ENCODE assay signal across 8 cellular contexts in the genomic region with DNA sequence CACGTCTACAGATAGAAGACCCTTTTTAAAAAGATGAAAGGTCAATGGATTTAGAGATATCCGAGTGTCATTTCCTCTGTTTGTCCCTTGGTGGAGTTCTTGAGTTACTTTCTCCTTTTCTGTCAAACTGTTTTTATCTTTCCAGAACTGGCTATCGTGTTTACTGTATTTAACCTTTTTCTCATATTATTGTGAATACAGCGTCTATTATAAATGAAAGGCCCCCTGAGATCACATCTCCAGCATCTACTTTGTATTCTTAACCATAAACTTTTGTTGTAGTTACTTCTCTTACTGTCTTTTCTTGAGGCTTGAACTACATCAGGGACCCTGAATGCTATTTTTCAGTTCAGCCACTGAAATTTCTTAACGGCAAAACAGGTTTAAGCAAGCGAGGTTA. TPM values are rescaled to one million over a fixed set of nuclear protein-coding genes. Genes with fewer than 3 reads are reported as not detected.
DNase-seq lines count a peak whose midpoint lies in the region; ATAC-seq and TF ChIP-seq lines count a peak whose summit lies in the region.

No MANE protein-coding gene starts in this region.

- WGBS in upper lobe of left lung, 2 donors = 8 to 11% methylated on average over 6 of the region's 6 CpGs

- peaks cover 0 to 39% (median 15%) of the 10 kb centered on the region in 4 donors for H3K27me3 ChIP-seq in upper lobe of left lung

- ATAC-seq in upper lobe of left lung (ENCODE audit: low FRiP score in 2 of 2) = no peak
- no peak for ATAC-seq in GM19351 (IDR thresholded peaks at IDR 0.05; ENCODE audit: unreplicated experiment)

- H3K4me3 Mint-ChIP-seq in activated T-helper 2 cell treated with anti-CD3 and anti-CD28 coated beads, Interferon-gamma antibody, Interleukin-2, Interleukin-4, amounts not matched to agents 10 μg/mL and 5 μg/mL and 100 μg/mL, durations not matched to agents 14 hours and 24 hours and 36 hours (ENCODE audit: low read depth) = peak overlapping the region; percentile 68

- no peaks in the 10 kb centered on the region for H3K9me3 ChIP-seq in upper lobe of left lung

- TF ChIP-seq RAD21 in Ishikawa (IDR thresholded peaks at IDR 0.05; ENCODE audit: low read depth) = peak; percentile 89

- H3K36me3 Mint-ChIP-seq in activated T-helper 2 cell treated with anti-CD3 and anti-CD28 coated beads, Interferon-gamma antibody, Interleukin-2, Interleukin-4, amounts not matched to agents 10 μg/mL and 5 μg/mL and 100 μg/mL, durations not matched to agents 14 hours and 24 hours and 36 hours (ENCODE audit: low read depth) = peaks cover 9% of the 10 kb centered on the region

- no peak for TF ChIP-seq EP300 in Ishikawa (IDR thresholded peaks at IDR 0.05; ENCODE audit: borderline replicate concordance)
- no peak for TF ChIP-seq EP300 in upper lobe of left lung (IDR thresholded peaks at IDR 0.05)

- peak in 1 of 6 experiments; percentile 20 for TF ChIP-seq CTCF in upper lobe of left lung (IDR thresholded peaks at IDR 0.05)

- no peak for TF ChIP-seq POLR2A in upper lobe of left lung (IDR thresholded peaks at IDR 0.05)

- intact Hi-C loops in activated T-helper 2 cell treated with anti-CD3 and anti-CD28 coated beads, Interferon-gamma antibody, Interleukin-2, Interleukin-4, amounts not matched to agents 10 μg/mL and 5 μg/mL and 100 μg/mL, durations not matched to agents 14 hours and 24 hours and 36 hours (cut with micrococcal nuclease) = no loop called here

- H3K27me3 Mint-ChIP-seq in activated T-helper 2 cell treated with anti-CD3 and anti-CD28 coated beads, Interferon-gamma antibody, Interleukin-2, Interleukin-4, amounts not matched to agents 10 μg/mL and 5 μg/mL and 100 μg/mL, durations not matched to agents 14 hours and 24 hours and 36 hours (ENCODE audit: low read depth) = peaks cover 43% of the 10 kb centered on the region

- H3K27ac Mint-ChIP-seq in activated T-helper 2 cell treated with anti-CD3 and anti-CD28 coated beads, Interferon-gamma antibody, Interleukin-2, Interleukin-4, amounts not matched to agents 10 μg/mL and 5 μg/mL and 100 μg/mL, durations not matched to agents 14 hours and 24 hours and 36 hours = no peak overlapping the region

- peaks cover 19 to 48% (median 30%) of the 10 kb centered on the region in 4 donors for H3K4me1 ChIP-seq in upper lobe of left lung

- no peaks in the 10 kb centered on the region for H3K36me3 ChIP-seq in upper lobe of left lung

- H3K9me3 Mint-ChIP-seq in activated T-helper 2 cell treated with anti-CD3 and anti-CD28 coated beads, Interferon-gamma antibody, Interleukin-2, Interleukin-4, amounts not matched to agents 10 μg/mL and 5 μg/mL and 100 μg/mL, durations not matched to agents 14 hours and 24 hours and 36 hours = no peaks in the 10 kb centered on the region

- no peak overlapping the region for H3K27ac ChIP-seq in upper lobe of left lung

- peaks cover 25% of the 10 kb centered on the region for H3K4me1 Mint-ChIP-seq in activated T-helper 2 cell treated with anti-CD3 and anti-CD28 coated beads, Interferon-gamma antibody, Interleukin-2, Interleukin-4, amounts not matched to agents 10 μg/mL and 5 μg/mL and 100 μg/mL, durations not matched to agents 14 hours and 24 hours and 36 hours (ENCODE audit: low read depth)

- peak overlapping the region in 3 of 4 donors; percentile 45 to 58 (median 56) for H3K4me3 ChIP-seq in upper lobe of left lung

- peak; percentile 18 for DNase-seq in EL
- DNase-seq in activated T-helper 2 cell treated with anti-CD3 and anti-CD28 coated beads, Interferon-gamma antibody, Interleukin-2, Interleukin-4, amounts not matched to agents 10 μg/mL and 5 μg/mL and 100 μg/mL, durations not matched to agents 14 hours and 24 hours and 36 hours (ENCODE audit: low spot score) = no peak
- peak; percentile 59 for DNase-seq in iris pigment epithelial cell (ENCODE audit: low read depth)
- no peak for DNase-seq in upper lobe of left lung
- no peak for DNase-seq in NCI-H2171 treated with DMSO at 0.1 percent for 48 hours (lab: John Stamatoyannopoulos, UW)
- DNase-seq in LoVo (ENCODE audit: low spot score) = no peak

TF ChIP-seq in Ishikawa, 13 proteins besides CTCF, POLR2A, EP300 and RAD21:
- TF ChIP-seq FOXM1 (IDR thresholded peaks at IDR 0.05; ENCODE audit: borderline replicate concordance, low read depth) (no peak), TCF12 (IDR thresholded peaks at IDR 0.05; ENCODE audit: low read depth) (no peak), TEAD4 (IDR thresholded peaks at IDR 0.05) (no peak), ZBTB7A (IDR thresholded peaks at IDR 0.05; ENCODE audit: low read depth) (no peak), NFIC (IDR thresholded peaks at IDR 0.05) (no peak), YY1 (IDR thresholded peaks at IDR 0.05; ENCODE audit: low read depth) (no peak), TAF1 (IDR thresholded peaks at IDR 0.05; ENCODE audit: low read depth) (no peak), CREB1 (IDR thresholded peaks at IDR 0.05; ENCODE audit: low read depth) (no peak), CEBPB (IDR thresholded peaks at IDR 0.05) (no peak), EGR1 (IDR thresholded peaks at IDR 0.05) (no peak)
- TF ChIP-seq, protein P1, sequence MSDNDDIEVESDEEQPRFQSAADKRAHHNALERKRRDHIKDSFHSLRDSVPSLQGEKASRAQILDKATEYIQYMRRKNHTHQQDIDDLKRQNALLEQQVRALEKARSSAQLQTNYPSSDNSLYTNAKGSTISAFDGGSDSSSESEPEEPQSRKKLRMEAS (IDR thresholded peaks at IDR 0.05) = no peak
- TF ChIP-seq, protein P2, sequence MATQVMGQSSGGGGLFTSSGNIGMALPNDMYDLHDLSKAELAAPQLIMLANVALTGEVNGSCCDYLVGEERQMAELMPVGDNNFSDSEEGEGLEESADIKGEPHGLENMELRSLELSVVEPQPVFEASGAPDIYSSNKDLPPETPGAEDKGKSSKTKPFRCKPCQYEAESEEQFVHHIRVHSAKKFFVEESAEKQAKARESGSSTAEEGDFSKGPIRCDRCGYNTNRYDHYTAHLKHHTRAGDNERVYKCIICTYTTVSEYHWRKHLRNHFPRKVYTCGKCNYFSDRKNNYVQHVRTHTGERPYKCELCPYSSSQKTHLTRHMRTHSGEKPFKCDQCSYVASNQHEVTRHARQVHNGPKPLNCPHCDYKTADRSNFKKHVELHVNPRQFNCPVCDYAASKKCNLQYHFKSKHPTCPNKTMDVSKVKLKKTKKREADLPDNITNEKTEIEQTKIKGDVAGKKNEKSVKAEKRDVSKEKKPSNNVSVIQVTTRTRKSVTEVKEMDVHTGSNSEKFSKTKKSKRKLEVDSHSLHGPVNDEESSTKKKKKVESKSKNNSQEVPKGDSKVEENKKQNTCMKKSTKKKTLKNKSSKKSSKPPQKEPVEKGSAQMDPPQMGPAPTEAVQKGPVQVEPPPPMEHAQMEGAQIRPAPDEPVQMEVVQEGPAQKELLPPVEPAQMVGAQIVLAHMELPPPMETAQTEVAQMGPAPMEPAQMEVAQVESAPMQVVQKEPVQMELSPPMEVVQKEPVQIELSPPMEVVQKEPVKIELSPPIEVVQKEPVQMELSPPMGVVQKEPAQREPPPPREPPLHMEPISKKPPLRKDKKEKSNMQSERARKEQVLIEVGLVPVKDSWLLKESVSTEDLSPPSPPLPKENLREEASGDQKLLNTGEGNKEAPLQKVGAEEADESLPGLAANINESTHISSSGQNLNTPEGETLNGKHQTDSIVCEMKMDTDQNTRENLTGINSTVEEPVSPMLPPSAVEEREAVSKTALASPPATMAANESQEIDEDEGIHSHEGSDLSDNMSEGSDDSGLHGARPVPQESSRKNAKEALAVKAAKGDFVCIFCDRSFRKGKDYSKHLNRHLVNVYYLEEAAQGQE (IDR thresholded peaks at IDR 0.05; ENCODE audit: low read depth) = no peak
- TF ChIP-seq, protein P3, sequence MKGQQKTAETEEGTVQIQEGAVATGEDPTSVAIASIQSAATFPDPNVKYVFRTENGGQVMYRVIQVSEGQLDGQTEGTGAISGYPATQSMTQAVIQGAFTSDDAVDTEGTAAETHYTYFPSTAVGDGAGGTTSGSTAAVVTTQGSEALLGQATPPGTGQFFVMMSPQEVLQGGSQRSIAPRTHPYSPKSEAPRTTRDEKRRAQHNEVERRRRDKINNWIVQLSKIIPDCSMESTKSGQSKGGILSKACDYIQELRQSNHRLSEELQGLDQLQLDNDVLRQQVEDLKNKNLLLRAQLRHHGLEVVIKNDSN (IDR thresholded peaks at IDR 0.05) = no peak

RNA-seq across cellular contexts. Expression of a gene that starts 4.0 kb away (rescaled TPM):
- total RNA-seq in activated T-helper 2 cell treated with anti-CD3 and anti-CD28 coated beads, Interferon-gamma antibody, Interleukin-2, Interleukin-4, amounts not matched to agents 10 μg/mL and 5 μg/mL and 100 μg/mL, durations not matched to agents 14 hours and 24 hours and 36 hours = not detected in 2 replicates
- total RNA-seq in upper lobe of left lung = 10 to 100 TPM in 1 of 6 donors, 1 to 10 TPM in 5; 2.0 to 12.9 (median 5.9) TPM

Comparison
In these comparisons a context has a peak if more than half of its experiments do, and no peak if none do; other contexts are left out.
1. DNase-seq: peak in EL (single experiment) and iris pigment epithelial cell (single experiment); none in activated T-helper 2 cell treated with anti-CD3 and anti-CD28 coated beads, Interferon-gamma antibody, Interleukin-2, Interleukin-4, amounts not matched to agents 10 μg/mL and 5 μg/mL and 100 μg/mL, durations not matched to agents 14 hours and 24 hours and 36 hours (single experiment), upper lobe of left lung (0 of 2), NCI-H2171 treated with DMSO at 0.1 percent for 48 hours (single experiment) and LoVo (single experiment).